Comparison of ENCODE assay signal across 9 cellular contexts in the genomic region with DNA sequence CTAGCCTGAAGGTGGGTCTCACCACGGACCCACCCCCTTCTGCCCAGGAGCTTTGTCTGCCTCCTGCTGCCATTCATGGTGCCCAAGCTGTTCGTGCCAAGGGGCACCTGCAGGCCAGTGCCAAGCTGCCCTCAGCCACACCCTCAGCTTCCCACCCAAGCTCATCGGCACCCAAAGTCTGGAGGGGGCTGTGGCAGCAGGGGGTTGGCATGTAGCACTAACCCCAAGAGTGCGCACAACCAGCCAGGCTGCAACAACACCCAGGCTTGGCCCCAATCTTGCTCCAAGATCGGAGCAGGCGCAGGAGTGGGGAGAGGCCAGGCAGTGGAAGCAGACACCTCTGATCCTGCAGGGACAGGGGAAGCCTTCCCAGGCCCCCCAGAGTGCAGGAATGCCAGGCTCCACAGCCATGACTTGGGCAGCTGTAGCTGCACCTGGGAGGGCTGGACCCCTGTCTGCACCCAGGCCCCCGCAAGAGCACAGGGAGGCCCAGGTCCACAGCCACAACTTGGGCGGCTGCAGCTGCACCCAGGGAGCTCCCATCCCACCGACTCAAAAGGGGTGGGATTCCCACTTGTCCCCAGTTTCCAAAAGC.
"Had no signal": no experiment of that assay in that cellular context is flagged by ENCODE, and none has a peak within 500 bp of the region (broad histone marks: within the 10 kb centered on the region; RNA-seq: fewer than 3 reads in every experiment).

No MANE protein-coding gene starts in this region.

- H3K9ac ChIP-seq: GM23248 had no signal

- H3K4me1 ChIP-seq: HAP-1 had no signal

- H3K27ac Mint-ChIP-seq: HFFc6 had no signal

- H2AFZ ChIP-seq: GM23248 had no signal

- H3K4me3 Mint-ChIP-seq: HFFc6 had no signal

- DNase-seq: GM23248, HFFc6, IMR-90, Kasumi-1, KG1 had no signal

- H3K4me3 ChIP-seq: GM23248, HAP-1, K562 had no signal

- H3K9me3 Mint-ChIP-seq: HFFc6 had no signal

- H3K27ac ChIP-seq: GM23248, HL-60 had no signal

- H3K9me3 ChIP-seq: HAP-1 had no signal

- H3K36me3 ChIP-seq: HAP-1 had no signal

- ATAC-seq: HCT116, K562 had no signal
